In the genomic region with DNA sequence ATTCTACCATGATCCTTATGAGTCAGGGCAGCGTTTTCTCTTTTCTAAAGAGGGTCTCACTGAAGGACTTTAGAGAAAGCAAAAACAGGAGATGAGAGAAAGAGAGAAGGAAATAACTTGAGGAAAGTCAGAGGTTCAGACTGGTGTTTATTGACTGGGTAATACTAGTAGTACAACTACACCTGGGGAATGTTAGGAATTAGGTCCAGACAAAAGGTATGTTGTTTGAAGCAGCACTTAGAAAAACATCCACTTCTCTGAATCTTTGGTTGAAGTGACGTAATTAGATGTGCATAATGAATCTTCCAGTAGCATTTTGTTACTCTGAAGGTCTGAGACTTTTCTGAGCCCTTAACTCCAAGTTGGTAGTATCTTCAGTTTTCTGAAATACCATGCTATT, we compare ENCODE assay signal across 1 cellular context.
TF ChIP-seq lines count a peak whose summit lies in the region.

No MANE protein-coding gene starts in this region.

TF ChIP-seq in SK-N-SH treated with all-trans-retinoic acid at 6 μM for 48 hours, 23 proteins besides CTCF, POLR2A, EP300 and RAD21 (continued from another document):
- TF ChIP-seq, protein P1, sequence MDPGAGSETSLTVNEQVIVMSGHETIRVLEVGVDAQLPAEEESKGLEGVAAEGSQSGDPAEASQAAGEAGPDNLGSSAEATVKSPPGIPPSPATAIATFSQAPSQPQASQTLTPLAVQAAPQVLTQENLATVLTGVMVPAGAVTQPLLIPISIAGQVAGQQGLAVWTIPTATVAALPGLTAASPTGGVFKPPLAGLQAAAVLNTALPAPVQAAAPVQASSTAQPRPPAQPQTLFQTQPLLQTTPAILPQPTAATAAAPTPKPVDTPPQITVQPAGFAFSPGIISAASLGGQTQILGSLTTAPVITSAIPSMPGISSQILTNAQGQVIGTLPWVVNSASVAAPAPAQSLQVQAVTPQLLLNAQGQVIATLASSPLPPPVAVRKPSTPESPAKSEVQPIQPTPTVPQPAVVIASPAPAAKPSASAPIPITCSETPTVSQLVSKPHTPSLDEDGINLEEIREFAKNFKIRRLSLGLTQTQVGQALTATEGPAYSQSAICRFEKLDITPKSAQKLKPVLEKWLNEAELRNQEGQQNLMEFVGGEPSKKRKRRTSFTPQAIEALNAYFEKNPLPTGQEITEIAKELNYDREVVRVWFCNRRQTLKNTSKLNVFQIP (CRISPR knock-in tag; IDR thresholded peaks at IDR 0.05; ENCODE audit: borderline replicate concordance, low read depth), result no peak
- TF ChIP-seq, protein P2, sequence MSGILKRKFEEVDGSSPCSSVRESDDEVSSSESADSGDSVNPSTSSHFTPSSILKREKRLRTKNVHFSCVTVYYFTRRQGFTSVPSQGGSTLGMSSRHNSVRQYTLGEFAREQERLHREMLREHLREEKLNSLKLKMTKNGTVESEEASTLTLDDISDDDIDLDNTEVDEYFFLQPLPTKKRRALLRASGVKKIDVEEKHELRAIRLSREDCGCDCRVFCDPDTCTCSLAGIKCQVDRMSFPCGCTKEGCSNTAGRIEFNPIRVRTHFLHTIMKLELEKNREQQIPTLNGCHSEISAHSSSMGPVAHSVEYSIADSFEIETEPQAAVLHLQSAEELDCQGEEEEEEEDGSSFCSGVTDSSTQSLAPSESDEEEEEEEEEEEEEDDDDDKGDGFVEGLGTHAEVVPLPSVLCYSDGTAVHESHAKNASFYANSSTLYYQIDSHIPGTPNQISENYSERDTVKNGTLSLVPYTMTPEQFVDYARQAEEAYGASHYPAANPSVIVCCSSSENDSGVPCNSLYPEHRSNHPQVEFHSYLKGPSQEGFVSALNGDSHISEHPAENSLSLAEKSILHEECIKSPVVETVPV (CRISPR knock-in tag; IDR thresholded peaks at IDR 0.05), result no peak
- TF ChIP-seq BACH2 (CRISPR knock-in tag; IDR thresholded peaks at IDR 0.05; ENCODE audit: borderline replicate concordance) (no peak), SNAI2 (CRISPR knock-in tag; IDR thresholded peaks at IDR 0.05) (no peak), TCF4 (CRISPR knock-in tag; IDR thresholded peaks at IDR 0.05; ENCODE audit: borderline replicate concordance) (no peak), CSDC2 (CRISPR knock-in tag; IDR thresholded peaks at IDR 0.05) (no peak), ISL1 (CRISPR knock-in tag; IDR thresholded peaks at IDR 0.05) (peak; percentile 19; the same call in 1 of the 2 replicates)
TF ChIP-seq in SK-N-SH treated with all-trans-retinoic acid at 6 μM for 48 hours: peak in this region for 1.
